ENCODE assay signal across 8 cellular contexts in the genomic region with DNA sequence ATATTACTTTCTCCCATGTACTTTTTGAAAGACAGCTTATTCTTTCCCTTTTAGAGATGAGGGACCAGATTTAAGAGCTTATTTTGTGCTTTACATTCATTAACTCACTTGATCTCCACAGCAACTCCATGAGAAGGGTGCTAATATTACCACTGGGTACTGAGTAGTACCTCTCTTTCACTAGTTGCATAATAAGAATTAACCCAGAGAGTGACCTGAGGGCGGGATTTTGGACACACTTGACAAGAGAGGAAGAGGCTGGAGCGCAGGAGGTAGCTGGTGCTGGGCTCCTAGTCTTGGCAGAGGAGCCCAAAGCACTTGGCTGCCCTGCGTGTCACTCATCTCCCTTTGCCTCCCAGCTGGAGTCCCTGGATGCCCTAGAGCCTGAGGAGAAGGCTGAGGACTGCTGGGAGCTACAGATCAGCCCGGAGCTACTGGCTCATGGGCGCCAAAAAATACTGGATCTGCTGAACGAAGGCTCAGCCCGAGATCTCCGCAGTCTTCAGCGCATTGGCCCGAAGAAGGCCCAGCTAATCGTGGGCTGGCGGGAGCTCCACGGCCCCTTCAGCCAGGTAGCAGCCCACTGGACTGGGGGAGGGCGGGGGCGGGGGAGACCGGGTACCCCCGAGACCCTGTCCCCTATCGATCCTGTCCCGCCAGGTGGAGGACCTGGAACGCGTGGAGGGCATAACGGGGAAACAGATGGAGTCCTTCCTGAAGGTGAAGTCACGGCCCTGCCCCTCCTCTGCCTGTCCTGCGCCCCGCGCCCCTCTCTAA. TPM values are rescaled to one million over a fixed set of nuclear protein-coding genes. Genes with fewer than 3 reads are reported as not detected.
DNase-seq lines count a peak whose midpoint lies in the region; ATAC-seq and TF ChIP-seq lines count a peak whose summit lies in the region.

No MANE protein-coding gene starts in this region.

- H3K4me3 ChIP-seq in CD8-positive, alpha-beta T cell (ENCODE audit: low read depth, low read length): peak overlapping the region; percentile 70
- H3K4me3 ChIP-seq in HFF-Myc (replicated peaks; ENCODE audit: low read depth, low read length) (peak overlapping the region; percentile 65), RWPE2 (ENCODE audit: severe bottlenecking) (peak overlapping the region; percentile 36)

- no peaks in the 10 kb centered on the region for H3K9me3 ChIP-seq in CD8-positive, alpha-beta T cell (ENCODE audit: low read length)
- no peaks in the 10 kb centered on the region for H3K9me3 ChIP-seq in RWPE2 (ENCODE audit: severe bottlenecking)

- peaks cover 33% of the 10 kb centered on the region for H3K4me1 ChIP-seq in CD8-positive, alpha-beta T cell (ENCODE audit: insufficient read depth, low read length)
- peaks cover 7% of the 10 kb centered on the region for H3K4me1 ChIP-seq in RWPE2 (ENCODE audit: insufficient read depth, poor library complexity, severe bottlenecking)

- CTCF ChIA-PET in CD8-positive, alpha-beta T cell (lab: Charles Lee): interaction anchor here (0.6 to 3.9 kb wide), 14 partner anchors 10 to 122 kb away, joined by 3 to 29 read pairs (median 5); a partner anchor contains a TSS

- no peaks in the 10 kb centered on the region for H3K9me3 Mint-ChIP-seq in CD8-positive, alpha-beta T cell
- no peaks in the 10 kb centered on the region for H3K9me3 Mint-ChIP-seq in endothelial cell (ENCODE audit: unreplicated experiment)
- H3K9me3 Mint-ChIP-seq in natural killer cell: no peaks in the 10 kb centered on the region

- H3K27ac Mint-ChIP-seq in CD8-positive, alpha-beta T cell: peak overlapping the region; percentile 100
- H3K27ac Mint-ChIP-seq in endothelial cell (ENCODE audit: unreplicated experiment): peak overlapping the region; percentile 99
- peak overlapping the region; percentile 98 to 99 for H3K27ac Mint-ChIP-seq in natural killer cell

- no peaks in the 10 kb centered on the region for H3K27me3 Mint-ChIP-seq in CD8-positive, alpha-beta T cell (ENCODE audit: low read depth)
- H3K27me3 Mint-ChIP-seq in endothelial cell (ENCODE audit: unreplicated experiment): peaks cover 22% of the 10 kb centered on the region
- H3K27me3 Mint-ChIP-seq in natural killer cell (ENCODE audit: low read depth in 2 of 2): no peaks in the 10 kb centered on the region

- H3K36me3 ChIP-seq in CD8-positive, alpha-beta T cell (ENCODE audit: insufficient read depth, low read length): peaks cover 12% of the 10 kb centered on the region
- H3K36me3 ChIP-seq in RWPE2 (ENCODE audit: low read depth): peaks cover 49% of the 10 kb centered on the region

- peak in 1 of 7 experiments; percentile 9 for DNase-seq in CD8-positive, alpha-beta T cell
- DNase-seq in HFF-Myc (ENCODE audit: extremely low read depth, low read depth) (no peak), RWPE2 (ENCODE audit: low spot score) (no peak), endothelial cell (ENCODE audit: low spot score) (no peak), natural killer cell (no peak), NCI-H1436 (lab: John Stamatoyannopoulos, UW) (no peak)
- no peak for DNase-seq in activated CD4-positive, CD25-positive, alpha-beta regulatory T cell treated with anti-CD3 and anti-CD28 coated beads, Interleukin-2, amount 50 U/mL, for 72 hours

- no peak for TF ChIP-seq CTCF in CD8-positive, alpha-beta T cell (IDR thresholded peaks at IDR 0.05)
- no peak for TF ChIP-seq CTCF in HFF-Myc (IDR thresholded peaks at IDR 0.05; ENCODE audit: low read depth, low read length, missing control alignments)
- no peak for TF ChIP-seq CTCF in RWPE2 (IDR thresholded peaks at IDR 0.05; ENCODE audit: poor library complexity, severe bottlenecking)
- TF ChIP-seq CTCF in endothelial cell (IDR thresholded peaks at IDR 0.05; ENCODE audit: unreplicated experiment): no peak
- no peak for TF ChIP-seq CTCF in natural killer cell (IDR thresholded peaks at IDR 0.05)

- no peak for ATAC-seq in CD8-positive, alpha-beta T cell
- ATAC-seq in RWPE2 (ENCODE audit: low read depth) (peak; percentile 1; the same call in 1 of the 3 replicates), natural killer cell (no peak), GM21737 (IDR thresholded peaks at IDR 0.05; ENCODE audit: unreplicated experiment) (no peak)

- H3K27ac ChIP-seq in CD8-positive, alpha-beta T cell (ENCODE audit: low read depth, low read length): peak overlapping the region; percentile 87
- peak overlapping the region; percentile 92 for H3K27ac ChIP-seq in RWPE2 (ENCODE audit: poor library complexity, severe bottlenecking)

- H3K4me1 Mint-ChIP-seq in CD8-positive, alpha-beta T cell (ENCODE audit: low read depth): peaks cover 30% of the 10 kb centered on the region
- H3K4me1 Mint-ChIP-seq in endothelial cell (ENCODE audit: unreplicated experiment) (peaks cover 23% of the 10 kb centered on the region), natural killer cell (peaks cover 30 to 42% of the 10 kb centered on the region in 2 donors)

- intact Hi-C loops in CD8-positive, alpha-beta T cell (cut with DNase I, micrococcal nuclease): loop anchor here (1.0 to 10.0 kb wide), 12 partner anchors 12 to 1118 kb away; a partner anchor contains a TSS
- intact Hi-C loops in natural killer cell (cut with micrococcal nuclease): loop anchor here (1.0 to 5.0 kb wide), 4 partner anchors 14 to 568 kb away; a partner anchor contains a TSS

- H3K4me3 Mint-ChIP-seq in CD8-positive, alpha-beta T cell: peak overlapping the region; percentile 99
- H3K4me3 Mint-ChIP-seq in endothelial cell (ENCODE audit: unreplicated experiment): peak overlapping the region; percentile 99
- peak overlapping the region; percentile 100 for H3K4me3 Mint-ChIP-seq in natural killer cell

- H3K36me3 Mint-ChIP-seq in CD8-positive, alpha-beta T cell: peaks cover 44% of the 10 kb centered on the region
- H3K36me3 Mint-ChIP-seq in endothelial cell (ENCODE audit: low read depth, unreplicated experiment): peaks cover 14% of the 10 kb centered on the region
- H3K36me3 Mint-ChIP-seq in natural killer cell: no peaks in the 10 kb centered on the region

- POLR2A ChIA-PET in CD8-positive, alpha-beta T cell (lab: Charles Lee): interaction anchor here (0.8 to 4.7 kb wide), 10 partner anchors 11 to 261 kb away, joined by 3 to 77 read pairs (median 8); a partner anchor contains a TSS

- H3K27me3 ChIP-seq in CD8-positive, alpha-beta T cell (ENCODE audit: insufficient read depth, low read length): no peaks in the 10 kb centered on the region
- H3K27me3 ChIP-seq in RWPE2 (ENCODE audit: insufficient read depth, poor library complexity, severe bottlenecking): no peaks in the 10 kb centered on the region

RNA-seq across cellular contexts. Expression of a gene that starts 1.7 kb away (rescaled TPM):
- total RNA-seq in CD8-positive, alpha-beta T cell: 100 to 1,000 TPM; 203 to 212 TPM
- total RNA-seq in endothelial cell (ENCODE audit: unreplicated experiment) (407 TPM), natural killer cell (100 to 1,000 TPM; 234 to 265 (median 252) TPM)

RNA-seq across cellular contexts. Expression of a gene that starts 7.3 kb away (rescaled TPM):
- 1 to 10 TPM; 1.6 to 1.7 TPM for total RNA-seq in CD8-positive, alpha-beta T cell
- total RNA-seq in endothelial cell (ENCODE audit: unreplicated experiment): 15.0 TPM
- 1 to 10 TPM in 1 of 3 donors, under 1 TPM in 2; 0.70 to 1.4 (median 0.91) TPM for total RNA-seq in natural killer cell

RNA-seq across cellular contexts. Expression of a gene that starts 11.3 kb away (rescaled TPM):
- total RNA-seq in CD8-positive, alpha-beta T cell: 10 to 100 TPM; 13.8 to 16.8 TPM
- total RNA-seq in endothelial cell (ENCODE audit: unreplicated experiment) (38.6 TPM), natural killer cell (10 to 100 TPM in 2 of 3 donors, 1 to 10 TPM in 1; 8.9 to 16.2 (median 13.4) TPM)

RNA-seq across cellular contexts. Expression of a gene that starts 14.1 kb away (rescaled TPM):
- total RNA-seq in CD8-positive, alpha-beta T cell: 100 to 1,000 TPM in 1 of 2 experiments, 10 to 100 TPM in 1; 93.5 to 105 TPM
- total RNA-seq in endothelial cell (ENCODE audit: unreplicated experiment) (40.7 TPM), natural killer cell (10 to 100 TPM; 73.4 to 96.0 (median 86.5) TPM)

RNA-seq across cellular contexts. Expression of a gene that starts 15.6 kb away (rescaled TPM):
- total RNA-seq in CD8-positive, alpha-beta T cell: 10 to 100 TPM; 74.2 to 81.1 TPM
- total RNA-seq in endothelial cell (ENCODE audit: unreplicated experiment) (2.0 TPM), natural killer cell (100 to 1,000 TPM; 154 to 168 (median 163) TPM)
